ENCODE assay signal across 8 cellular contexts in the genomic region with DNA sequence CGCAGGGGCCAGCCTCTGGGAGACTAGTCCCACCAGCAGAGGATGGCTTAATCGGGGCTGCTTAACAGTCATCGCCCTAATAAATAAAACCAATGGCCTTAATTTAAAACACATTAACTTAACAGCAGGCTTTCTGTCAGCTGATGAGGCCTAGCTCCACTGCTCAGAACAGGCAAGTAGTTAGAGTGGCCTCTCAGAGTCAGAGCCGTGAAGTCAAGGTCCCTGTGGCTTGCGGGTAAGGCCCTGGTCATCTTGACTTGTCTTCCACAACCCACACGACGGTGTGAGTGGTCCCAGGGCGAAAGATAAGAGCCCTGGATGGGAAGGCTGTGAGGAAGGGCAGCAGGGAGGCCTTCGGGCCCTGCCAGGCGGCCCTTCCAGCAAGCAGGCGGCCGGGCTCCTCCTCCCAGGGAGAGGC. TPM values are rescaled to one million over a fixed set of nuclear protein-coding genes. Genes with fewer than 3 reads are reported as not detected.
A peak's percentile ranks its signal among the peaks of the same experiment; 100 is the strongest.
DNase-seq lines count a peak whose midpoint lies in the region; ATAC-seq, FAIRE-seq and TF ChIP-seq lines count a peak whose summit lies in the region.

No MANE protein-coding gene starts in this region.

- H3K4me1 Mint-ChIP-seq in activated CD4-positive, alpha-beta T cell treated with anti-CD3 and anti-CD28 coated beads for 36 hours: peaks cover 15% of the 10 kb centered on the region

- H3K4me2 ChIP-seq in MM.1S (ENCODE audit: low read depth, low read length): peak overlapping the region; percentile 74

- TF ChIP-seq CTCF in MM.1S (IDR thresholded peaks at IDR 0.05; ENCODE audit: low read length) (no peak), choroid plexus epithelial cell (conservative IDR thresholded peaks at IDR 0.05; ENCODE audit: low read depth, low read length) (no peak)

- POLR2A ChIA-PET in activated CD4-positive, alpha-beta T cell treated with anti-CD3 and anti-CD28 coated beads for 36 hours (lab: Charles Lee): interaction anchor here (0.8 kb wide), 1 partner anchor 576 kb away, joined by 4 read pairs; no protein-coding TSS in a partner anchor

- ATAC-seq in activated CD4-positive, alpha-beta T cell treated with anti-CD3 and anti-CD28 coated beads for 36 hours: no peak
- ATAC-seq in HG02938 (IDR thresholded peaks at IDR 0.05; ENCODE audit: unreplicated experiment): no peak

- no peaks in the 10 kb centered on the region for H3K27me3 Mint-ChIP-seq in activated CD4-positive, alpha-beta T cell treated with anti-CD3 and anti-CD28 coated beads for 36 hours

- CTCF ChIA-PET in activated CD4-positive, alpha-beta T cell treated with anti-CD3 and anti-CD28 coated beads for 36 hours (lab: Charles Lee): interaction anchor here (1.0 to 1.4 kb wide), 3 partner anchors 12 to 588 kb away, joined by 3 to 6 read pairs (median 3); a partner anchor contains a TSS

- no peak for DNase-seq in activated CD4-positive, alpha-beta T cell treated with anti-CD3 and anti-CD28 coated beads for 36 hours
- DNase-seq in activated CD4-positive, alpha-beta T cell treated with anti-CD3 and anti-CD28 coated beads, Interleukin-2, amount 50 U/mL, for 1 hour: no peak
- DNase-seq in MM.1S (no peak), choroid plexus epithelial cell (ENCODE audit: low read depth) (peak; percentile 61), frontal cortex (ENCODE audit: low spot score in 2 of 2) (no peak), iPS-NIHi11 (ENCODE audit: low spot score) (no peak)

- no peaks in the 10 kb centered on the region for H3K9me3 ChIP-seq in MM.1S (replicated peaks; ENCODE audit: insufficient read depth, low read length)
- H3K9me3 ChIP-seq in muscle layer of colon (ENCODE audit: low read length): no peaks in the 10 kb centered on the region

- H3K36me3 ChIP-seq in MM.1S (replicated peaks; ENCODE audit: insufficient read depth, low read length) (no peaks in the 10 kb centered on the region), muscle layer of colon (ENCODE audit: insufficient read depth, low read length) (no peaks in the 10 kb centered on the region)

- H3K4me3 Mint-ChIP-seq in activated CD4-positive, alpha-beta T cell treated with anti-CD3 and anti-CD28 coated beads for 36 hours: peak overlapping the region; percentile 30

- H3K9ac ChIP-seq in MM.1S (ENCODE audit: low read length) (peak overlapping the region; percentile 67; the same call in 1 of the 2 replicates), muscle layer of colon (ENCODE audit: low read length) (peak overlapping the region; percentile 40)

- H3F3A ChIP-seq in MM.1S (ENCODE audit: insufficient read depth, low read length): peaks cover 16% of the 10 kb centered on the region; the same call in 1 of the 2 replicates

- intact Hi-C loops in activated CD4-positive, alpha-beta T cell treated with anti-CD3 and anti-CD28 coated beads for 36 hours (cut with DNase I, micrococcal nuclease): no loop called here

- H2AFZ ChIP-seq in MM.1S (ENCODE audit: low read length): peak overlapping the region; percentile 67

- peak overlapping the region; percentile 55 for H3K27ac Mint-ChIP-seq in activated CD4-positive, alpha-beta T cell treated with anti-CD3 and anti-CD28 coated beads for 36 hours

- FAIRE-seq in frontal cortex (lab: Jason Lieb, UNC): no peak

- H3K9me3 Mint-ChIP-seq in activated CD4-positive, alpha-beta T cell treated with anti-CD3 and anti-CD28 coated beads for 36 hours (ENCODE audit: low read depth): no peaks in the 10 kb centered on the region

- no peaks in the 10 kb centered on the region for H3K9me2 ChIP-seq in MM.1S (replicated peaks; ENCODE audit: insufficient read depth, low read length)

- H4K20me1 ChIP-seq in MM.1S (ENCODE audit: insufficient read depth, low read length): no peaks in the 10 kb centered on the region

- no peaks in the 10 kb centered on the region for H3K36me3 Mint-ChIP-seq in activated CD4-positive, alpha-beta T cell treated with anti-CD3 and anti-CD28 coated beads for 36 hours (ENCODE audit: low read depth)

- no peaks in the 10 kb centered on the region for H3K27me3 ChIP-seq in MM.1S (replicated peaks; ENCODE audit: insufficient read depth, low read length)
- no peaks in the 10 kb centered on the region for H3K27me3 ChIP-seq in muscle layer of colon (ENCODE audit: control insufficient read depth in 1 of 2, insufficient read depth in 2 of 2, low read length in 2 of 2)

- no peak overlapping the region for H3K27ac ChIP-seq in MM.1S (ENCODE audit: low read length)
- H3K27ac ChIP-seq in muscle layer of colon (ENCODE audit: low read depth, low read length): peak overlapping the region; percentile 97

- no peaks in the 10 kb centered on the region for H3K79me2 ChIP-seq in MM.1S (ENCODE audit: low read length)

- H3K4me3 ChIP-seq in MM.1S (ENCODE audit: low read length) (peak overlapping the region; percentile 63), choroid plexus epithelial cell (ENCODE audit: low read depth, low read length) (peak overlapping the region; percentile 61), muscle layer of colon (ENCODE audit: low read depth in 1 of 2, low read length in 2 of 2) (peak overlapping the region; percentile 14 to 44)

- H3K4me1 ChIP-seq in MM.1S (ENCODE audit: low read length) (peaks cover 8% of the 10 kb centered on the region), muscle layer of colon (ENCODE audit: insufficient read depth, low read length) (peaks cover 30% of the 10 kb centered on the region)

RNA-seq across cellular contexts. Expression of a gene that starts 11.8 kb away (rescaled TPM):
- 1 to 10 TPM; 5.4 to 5.7 TPM for total RNA-seq in activated CD4-positive, alpha-beta T cell treated with anti-CD3 and anti-CD28 coated beads for 36 hours
- 23.6 TPM for total RNA-seq in frontal cortex
